28 cellular contexts compared by ENCODE assay signal in genomic region chr2:223508372-223508771, GRCh38.
"Had no signal": no experiment of that assay in that cellular context is flagged by ENCODE, and none has a peak within 500 bp of the region (broad histone marks: within the 10 kb centered on the region; RNA-seq: fewer than 3 reads in every experiment).

No MANE protein-coding gene starts in this region.

- H3K4me3 ChIP-seq: colonic mucosa, hepatocyte, left ventricle myocardium inferior, spleen, upper lobe of right lung had no signal

- H3K4me1 Mint-ChIP-seq: activated naive CD8-positive, alpha-beta T cell treated with anti-CD3 and anti-CD28 coated beads for 36 hours; activated T-helper 17 cell treated with anti-CD3 and anti-CD28 coated beads, Interleukin-2, amount 50 U/mL, for 72 hours; immature natural killer cell; naive thymus-derived CD4-positive, alpha-beta T cell; neural crest cell; WTC11 had no signal

- H3K36me3 ChIP-seq: brain microvascular endothelial cell, colonic mucosa, left ventricle myocardium inferior, spleen, upper lobe of right lung had no signal

- ATAC-seq: activated T-helper 17 cell treated with anti-CD3 and anti-CD28 coated beads, Interleukin-2, amount 50 U/mL, for 72 hours; naive thymus-derived CD4-positive, alpha-beta T cell; upper lobe of right lung; WTC11 had no signal

- H3K27me3 ChIP-seq: brain microvascular endothelial cell, colonic mucosa, hepatocyte, upper lobe of right lung had no signal

- H3K27me3 Mint-ChIP-seq: activated naive CD8-positive, alpha-beta T cell treated with anti-CD3 and anti-CD28 coated beads for 36 hours had no signal

- H3K36me3 Mint-ChIP-seq: activated naive CD8-positive, alpha-beta T cell treated with anti-CD3 and anti-CD28 coated beads for 36 hours; immature natural killer cell; naive thymus-derived CD4-positive, alpha-beta T cell; WTC11 had no signal

- H3K27ac Mint-ChIP-seq: activated naive CD8-positive, alpha-beta T cell treated with anti-CD3 and anti-CD28 coated beads for 36 hours; activated T-cell treated with anti-CD3 and anti-CD28 coated beads, Interleukin-2, amount 50 U/mL, for 24 hours; activated T-helper 17 cell treated with anti-CD3 and anti-CD28 coated beads, Interleukin-2, amount 50 U/mL, for 72 hours; immature natural killer cell; naive thymus-derived CD4-positive, alpha-beta T cell; T-helper 1 cell treated with Interleukin-12 subunit alpha and Interleukin-12 subunit beta and Interleukin-4 antibody, amounts not matched to agents 30 μg/mL and 1 μg/mL, for 36 hours; WTC11 had no signal

- H3K9me3 Mint-ChIP-seq: activated T-cell treated with anti-CD3 and anti-CD28 coated beads, Interleukin-2, amount 50 U/mL, for 24 hours; activated T-helper 17 cell treated with anti-CD3 and anti-CD28 coated beads, Interleukin-2, amount 50 U/mL, for 72 hours; neural crest cell; T-helper 1 cell treated with Interleukin-12 subunit alpha and Interleukin-12 subunit beta and Interleukin-4 antibody, amounts not matched to agents 30 μg/mL and 1 μg/mL, for 36 hours had no signal

- H3K4me3 Mint-ChIP-seq: activated naive CD8-positive, alpha-beta T cell treated with anti-CD3 and anti-CD28 coated beads for 36 hours; activated T-cell treated with anti-CD3 and anti-CD28 coated beads, Interleukin-2, amount 50 U/mL, for 24 hours; activated T-helper 17 cell treated with anti-CD3 and anti-CD28 coated beads, Interleukin-2, amount 50 U/mL, for 72 hours; immature natural killer cell; naive thymus-derived CD4-positive, alpha-beta T cell; neural crest cell; T-helper 1 cell treated with Interleukin-12 subunit alpha and Interleukin-12 subunit beta and Interleukin-4 antibody, amounts not matched to agents 30 μg/mL and 1 μg/mL, for 36 hours; WTC11 had no signal

- H3K9me3 ChIP-seq: colonic mucosa, spleen, upper lobe of right lung had no signal

- H3K27ac ChIP-seq: brain microvascular endothelial cell, colonic mucosa, epithelial cell of prostate, hepatocyte, left ventricle myocardium inferior, spleen, upper lobe of right lung had no signal

- DNase-seq: activated CD4-positive, alpha-beta T cell treated with anti-CD3 and anti-CD28 coated beads, Interleukin-2, amount 50 U/mL, for 4 hours; activated CD8-positive, alpha-beta memory T cell treated with anti-CD3 and anti-CD28 coated beads for 24 hours; activated CD8-positive, alpha-beta memory T cell treated with anti-CD3 and anti-CD28 coated beads, Interleukin-2, amount 50 U/mL, for 4 hours; activated naive CD8-positive, alpha-beta T cell treated with anti-CD3 and anti-CD28 coated beads for 36 hours; activated T-cell treated with anti-CD3 and anti-CD28 coated beads, Interleukin-2, amount 50 U/mL, for 24 hours; amniotic stem cell; brain microvascular endothelial cell; central memory CD4-positive, alpha-beta T cell; colonic mucosa; foreskin melanocyte; glutamatergic neuron; immature natural killer cell; kidney glomerular epithelial cell; left ventricle myocardium inferior; naive thymus-derived CD4-positive, alpha-beta T cell; occipital lobe; retina; spleen; stimulated activated CD4-positive, alpha-beta T cell treated with anti-CD3 and anti-CD28 coated beads, Interleukin-4, amount 100 ng/mL, for 24 hours; stimulated activated naive CD4-positive, alpha-beta T cell treated with Interleukin-2 at 50 U/mL for 16 hours; T1000; upper lobe of right lung had no signal

- H3K4me1 ChIP-seq: colonic mucosa, left ventricle myocardium inferior, spleen, upper lobe of right lung had no signal
